ENCODE assay signal across 17 cellular contexts in the genomic region with DNA sequence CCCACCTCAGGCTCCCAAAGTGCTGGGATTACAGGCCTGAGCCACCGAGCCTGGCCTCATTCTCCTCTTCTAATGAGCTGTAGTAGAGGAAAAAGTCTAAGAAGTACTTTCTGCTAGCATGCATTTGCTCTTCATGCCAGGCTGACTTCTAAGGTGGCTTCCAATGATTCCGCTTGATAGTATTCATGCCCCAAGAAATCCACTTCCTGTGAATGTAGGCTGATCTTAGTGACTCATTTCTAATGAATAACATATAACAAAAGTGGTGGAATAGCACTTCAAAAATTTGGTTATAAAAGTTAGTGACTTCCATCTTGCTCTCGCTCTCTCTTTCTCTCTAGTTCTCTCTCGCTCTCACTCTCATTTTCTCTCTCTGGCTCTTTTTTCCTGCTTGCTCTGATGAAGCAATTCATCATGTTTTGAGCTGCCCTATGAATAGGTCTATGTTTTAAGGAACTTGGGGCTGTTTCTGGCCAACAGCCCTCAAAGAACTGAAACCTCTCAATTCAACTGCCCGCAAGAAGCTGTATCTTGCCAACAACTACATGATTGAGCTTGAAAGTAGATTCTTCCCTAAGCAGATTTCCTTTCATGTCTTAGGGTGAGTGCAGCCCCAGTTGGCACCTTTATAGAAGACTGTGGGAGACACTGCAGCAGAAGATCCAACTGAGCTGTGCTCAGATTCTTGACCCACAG.
"Had no signal": no experiment of that assay in that cellular context is flagged by ENCODE, and none has a peak within 500 bp of the region (broad histone marks: within the 10 kb centered on the region; RNA-seq: fewer than 3 reads in every experiment).

No MANE protein-coding gene starts in this region.

- H3K4me3 ChIP-seq: colonic mucosa, gastroesophageal sphincter, hepatocyte, lung, right lobe of liver had no signal

- ATAC-seq: activated T-helper 17 cell treated with anti-CD3 and anti-CD28 coated beads, Interleukin-2, amount 50 U/mL, for 72 hours; gastroesophageal sphincter; left colon; naive thymus-derived CD4-positive, alpha-beta T cell; right lobe of liver had no signal

- DNase-seq: activated B cell treated with CpG ODN at 0.5 μM for 24 hours; activated CD4-positive, alpha-beta T cell treated with anti-CD3 and anti-CD28 coated beads, Interleukin-2, amount 10 ng/mL, durations not matched to agents 7 days and 5 days; activated CD8-positive, alpha-beta memory T cell treated with anti-CD3 and anti-CD28 coated beads for 24 hours; activated naive CD4-positive, alpha-beta T cell treated with anti-CD3 and anti-CD28 coated beads for 36 hours; caudate nucleus; colonic mucosa; effector CD4-positive, alpha-beta T cell; left colon; naive thymus-derived CD4-positive, alpha-beta T cell; right lobe of liver; stimulated activated CD4-positive, alpha-beta T cell treated with anti-CD3 and anti-CD28 coated beads, Interleukin-1b, Interleukin-23, amount 100 ng/mL, for 48 hours; stimulated activated naive CD4-positive, alpha-beta T cell; trophoblast cell had no signal
